Comparison of ENCODE assay signal across 8 cellular contexts in the genomic region with DNA sequence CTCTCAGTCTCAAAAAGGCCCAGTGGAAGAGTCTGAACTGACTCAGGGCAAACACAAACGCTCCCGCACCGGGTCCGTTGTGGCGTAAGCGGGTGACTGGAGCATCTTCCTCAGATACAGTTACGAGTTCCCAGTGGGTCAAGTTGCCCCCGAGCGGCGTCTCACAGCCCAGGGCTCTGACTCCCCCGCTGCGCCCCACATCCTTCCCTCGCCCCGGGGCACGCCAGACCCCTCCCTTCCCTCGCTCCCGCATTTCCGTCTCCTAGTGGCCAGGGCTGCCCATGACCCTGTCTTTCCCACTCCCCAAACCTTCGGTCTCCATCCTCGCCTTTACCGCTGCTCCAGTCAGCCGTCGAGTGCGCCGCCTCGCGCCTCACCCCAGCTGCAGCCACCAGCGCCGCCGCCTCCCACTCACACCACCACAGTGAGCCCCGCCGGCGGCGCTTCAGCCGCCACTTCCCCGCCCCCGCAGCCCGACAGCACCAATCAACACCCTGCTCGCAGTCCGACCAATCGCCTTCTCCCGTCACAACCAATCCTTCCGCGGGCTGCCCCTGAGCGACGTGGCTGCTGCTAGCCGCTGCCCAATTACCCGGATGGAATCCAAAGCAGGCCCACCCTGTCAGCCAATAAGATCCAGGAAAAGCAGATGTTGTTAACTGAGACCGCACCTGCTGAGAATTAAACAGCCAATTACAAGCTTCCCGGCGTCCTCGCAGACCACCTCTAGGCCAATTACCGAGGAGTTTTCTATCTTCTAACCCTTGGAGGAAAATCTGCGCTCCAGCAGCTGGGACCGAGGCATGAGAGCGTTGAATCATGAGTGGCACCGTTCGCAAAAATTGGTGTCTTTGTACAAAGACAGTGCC. TPM values are rescaled to one million over a fixed set of nuclear protein-coding genes. Genes with fewer than 3 reads are reported as not detected.
DNase-seq lines count a peak whose midpoint lies in the region; ATAC-seq lines count a peak whose summit lies in the region.

Gene TDRKH (minus strand): TSS at position 430 of the 869 bp plus-strand sequence. CDS start 7,478 bp downstream, outside the sequence.

- CTCF ChIA-PET in activated CD4-positive, alpha-beta T cell treated with anti-CD3 and anti-CD28 coated beads, Interleukin-2, amount 10 ng/mL, durations not matched to agents 7 days and 5 days (lab: Charles Lee) = interaction anchor here (0.8 to 1.7 kb wide), 7 partner anchors 10 to 72 kb away, joined by 3 to 6 read pairs (median 3); no protein-coding TSS in a partner anchor

- H3K36me3 ChIP-seq in BLaER1 treated with 17β-estradiol and CSF1 and Interleukin-3, amounts not matched to agents 10 nM and 100 nM = no peaks in the 10 kb centered on the region; a peak in 1 of 22 replicates

- H4K20me1 ChIP-seq in BLaER1 treated with 17β-estradiol and CSF1 and Interleukin-3, amounts not matched to agents 10 nM and 100 nM = no peaks in the 10 kb centered on the region

- H3K4me1 ChIP-seq in BLaER1 treated with 17β-estradiol and CSF1 and Interleukin-3, amounts not matched to agents 10 nM and 100 nM = peaks cover 5 to 35% (median 19%) of the 10 kb centered on the region in 10 experiments; a peak in 18 of 20 replicates

- peak within 1 kb of the TSS; percentile 94 to 99 (median 97) for H3K4me2 ChIP-seq in BLaER1 treated with 17β-estradiol and CSF1 and Interleukin-3, amounts not matched to agents 10 nM and 100 nM

- peaks cover 30% of the 10 kb centered on the region for H3K4me1 Mint-ChIP-seq in activated CD4-positive, alpha-beta T cell treated with anti-CD3 and anti-CD28 coated beads, Interleukin-2, amount 10 ng/mL, durations not matched to agents 7 days and 5 days

- H3K9ac ChIP-seq in BLaER1 treated with 17β-estradiol and CSF1 and Interleukin-3, amounts not matched to agents 10 nM and 100 nM = peak within 1 kb of the TSS; percentile 51 to 77 (median 73); a peak in 21 of 22 replicates

- peak; percentile 100 for DNase-seq in NCI-H526 (lab: John Stamatoyannopoulos, UW)
- peak; percentile 99 for DNase-seq in activated CD4-positive, alpha-beta T cell treated with anti-CD3 and anti-CD28 coated beads, Interleukin-2, amount 10 ng/mL, durations not matched to agents 7 days and 5 days
- peak; percentile 99 for DNase-seq in dedifferentiated amniotic fluid mesenchymal stem cell (ENCODE audit: extremely low spot score)
- DNase-seq in left lobe of liver (ENCODE audit: low spot score) = peak; percentile 98
- DNase-seq in stimulated activated CD4-positive, alpha-beta T cell treated with anti-CD3 and anti-CD28 coated beads, Interleukin-2, amount 100 ng/mL, for 4 hours (ENCODE audit: low read depth) = peak; percentile 99

- H3K27me3 Mint-ChIP-seq in activated CD4-positive, alpha-beta T cell treated with anti-CD3 and anti-CD28 coated beads, Interleukin-2, amount 10 ng/mL, durations not matched to agents 7 days and 5 days = no peaks in the 10 kb centered on the region

- POLR2A ChIA-PET in activated CD4-positive, alpha-beta T cell treated with anti-CD3 and anti-CD28 coated beads, Interleukin-2, amount 10 ng/mL, durations not matched to agents 7 days and 5 days (lab: Charles Lee) = interaction anchor here (0.5 to 0.9 kb wide), 4 partner anchors 30 to 318 kb away, joined by 3 to 5 read pairs (median 4); no protein-coding TSS in a partner anchor

- peak within 1 kb of the TSS; percentile 89 for H3K27ac Mint-ChIP-seq in activated CD4-positive, alpha-beta T cell treated with anti-CD3 and anti-CD28 coated beads, Interleukin-2, amount 10 ng/mL, durations not matched to agents 7 days and 5 days

- no peaks in the 10 kb centered on the region for H3K9me3 Mint-ChIP-seq in activated CD4-positive, alpha-beta T cell treated with anti-CD3 and anti-CD28 coated beads, Interleukin-2, amount 10 ng/mL, durations not matched to agents 7 days and 5 days

- no peaks in the 10 kb centered on the region for H3K9me3 ChIP-seq in BLaER1 treated with 17β-estradiol and CSF1 and Interleukin-3, amounts not matched to agents 10 nM and 100 nM (replicated peaks in 1 of 11)

- peaks cover 3% of the 10 kb centered on the region for H3K36me3 Mint-ChIP-seq in activated CD4-positive, alpha-beta T cell treated with anti-CD3 and anti-CD28 coated beads, Interleukin-2, amount 10 ng/mL, durations not matched to agents 7 days and 5 days (ENCODE audit: low read depth)

- ATAC-seq in GM19324 (IDR thresholded peaks at IDR 0.05; ENCODE audit: low FRiP score, unreplicated experiment) = peak; percentile 98
- ATAC-seq in HG03469 (IDR thresholded peaks at IDR 0.05; ENCODE audit: unreplicated experiment) = peak; percentile 87
- peak; percentile 97 for ATAC-seq in left lobe of liver

- peak within 1 kb of the TSS; percentile 97 for H3K4me3 Mint-ChIP-seq in activated CD4-positive, alpha-beta T cell treated with anti-CD3 and anti-CD28 coated beads, Interleukin-2, amount 10 ng/mL, durations not matched to agents 7 days and 5 days

- H3K4me3 ChIP-seq in BLaER1 treated with 17β-estradiol and CSF1 and Interleukin-3, amounts not matched to agents 10 nM and 100 nM = peak within 1 kb of the TSS; percentile 71 to 85 (median 74)

- H3K27ac ChIP-seq in BLaER1 treated with 17β-estradiol and CSF1 and Interleukin-3, amounts not matched to agents 10 nM and 100 nM = peak within 1 kb of the TSS in 9 of 11 experiments; percentile 9 to 41 (median 30); a peak in 10 of 22 replicates

- H3K27me3 ChIP-seq in BLaER1 treated with 17β-estradiol and CSF1 and Interleukin-3, amounts not matched to agents 10 nM and 100 nM = no peaks in the 10 kb centered on the region

RNA-seq across cellular contexts. Expression of gene TDRKH, which starts in this region (rescaled TPM):
- 10 to 100 TPM; 14.6 to 17.3 TPM for total RNA-seq in activated CD4-positive, alpha-beta T cell treated with anti-CD3 and anti-CD28 coated beads, Interleukin-2, amount 10 ng/mL, durations not matched to agents 7 days and 5 days
- 2.2 TPM for total RNA-seq in left lobe of liver

Comparison
In these comparisons a context has a peak if more than half of its experiments do, and no peak if none do; other contexts are left out.
1. Peak in every context shown above with its lines: DNase-seq, ATAC-seq, H3K4me3 ChIP-seq and H3K27ac ChIP-seq.